Comparison of ENCODE assay signal across 9 cellular contexts in the genomic region with DNA sequence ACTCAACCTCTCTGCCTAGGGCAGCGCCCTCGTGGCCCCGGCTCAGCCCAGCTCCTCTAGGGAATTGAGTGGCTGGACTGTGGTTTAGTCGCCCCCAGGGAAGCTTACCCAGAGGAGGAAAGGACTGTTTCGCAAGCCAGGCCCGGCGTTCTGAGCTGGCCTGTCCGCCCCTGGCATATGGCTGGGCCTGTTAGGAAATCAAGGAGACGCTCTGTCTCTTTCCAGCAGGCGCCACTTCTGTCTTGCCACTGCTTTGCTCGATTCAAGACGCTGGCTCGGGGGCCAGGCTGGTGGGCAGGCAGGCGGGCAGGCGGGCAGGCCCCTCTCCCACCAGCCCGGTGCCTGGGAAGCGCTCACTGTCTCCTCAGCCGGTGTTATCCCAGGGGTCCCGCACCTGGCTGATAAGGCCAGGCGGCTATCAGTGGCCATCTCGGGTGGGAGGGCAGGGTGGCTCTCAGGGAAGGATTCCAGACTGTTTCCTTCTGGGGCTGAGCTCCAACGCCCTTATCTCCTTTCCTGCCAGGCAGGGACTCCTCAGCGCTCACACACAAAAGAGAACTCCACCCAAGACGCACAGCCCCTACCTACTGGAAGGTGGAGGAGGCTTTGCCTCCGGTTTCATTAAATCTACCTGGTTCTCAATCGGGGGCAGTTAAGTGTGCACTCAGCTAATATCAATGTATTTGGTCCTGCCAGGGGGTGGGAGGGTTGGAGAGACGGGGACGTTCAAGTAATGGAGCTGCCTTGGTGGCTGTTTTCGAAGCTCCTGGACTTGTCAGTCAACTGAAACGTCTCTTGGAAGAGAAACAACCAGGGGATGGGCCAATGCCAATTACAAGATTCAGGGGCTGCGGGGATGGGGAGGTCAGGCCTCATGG.
A peak's percentile ranks its signal among the peaks of the same experiment; 100 is the strongest.
DNase-seq lines count a peak whose midpoint lies in the region; ATAC-seq, FAIRE-seq and TF ChIP-seq lines count a peak whose summit lies in the region.
"Had no signal": no experiment of that assay in that cellular context is flagged by ENCODE, and none has a peak within 500 bp of the region (broad histone marks: within the 10 kb centered on the region; RNA-seq: fewer than 3 reads in every experiment).

No MANE protein-coding gene starts in this region.

- peak overlapping the region; percentile 81 for H3K27ac Mint-ChIP-seq in T-helper 2 cell treated with Interferon-gamma antibody and Interleukin-4, amounts not matched to agents 5 μg/mL and 100 μg/mL, for 36 hours

- in situ Hi-C loops in GM13977 (cut with MboI; ENCODE audit: low pct_unique_long_range_greater_than_20kb, low sequenced_read_pairs, unreplicated experiment): no loop called here

- H3K36me3 ChIP-seq in adipocyte (ENCODE audit: control insufficient read depth, insufficient read depth, low read length, severe bottlenecking) (peaks cover 4% of the 10 kb centered on the region), kidney (ENCODE audit: control insufficient read depth in 1 of 2, insufficient read depth in 2 of 2, low read length in 2 of 2) (no peaks in the 10 kb centered on the region), suprapubic skin (no peaks in the 10 kb centered on the region)

- no peaks in the 10 kb centered on the region for H3K9me3 Mint-ChIP-seq in T-helper 2 cell treated with Interferon-gamma antibody and Interleukin-4, amounts not matched to agents 5 μg/mL and 100 μg/mL, for 36 hours

- intact Hi-C loops in kidney (cut with DNase I): loop anchor here (10.0 kb wide), 1 partner anchor 103 kb away; no protein-coding TSS in a partner anchor

- no peak for DNase-seq in T-helper 2 cell treated with Interferon-gamma antibody and Interleukin-4, amounts not matched to agents 5 μg/mL and 100 μg/mL, for 36 hours (ENCODE audit: low spot score)
- DNase-seq in T-helper 2 cell (no peak), adipocyte (ENCODE audit: low read depth) (peak; percentile 50), kidney (peak; percentile 94), suprapubic skin (ENCODE audit: low spot score in 2 of 2) (no peak), GM13977 (ENCODE audit: low spot score) (no peak)

- H3K36me3 Mint-ChIP-seq in T-helper 2 cell treated with Interferon-gamma antibody and Interleukin-4, amounts not matched to agents 5 μg/mL and 100 μg/mL, for 36 hours (ENCODE audit: low read depth): no peaks in the 10 kb centered on the region

- WGBS in suprapubic skin: 84% methylated on average over 19 of the region's 31 CpGs

- peak overlapping the region; percentile 60 for H3K4me3 Mint-ChIP-seq in T-helper 2 cell treated with Interferon-gamma antibody and Interleukin-4, amounts not matched to agents 5 μg/mL and 100 μg/mL, for 36 hours

- no peak for TF ChIP-seq EP300 in suprapubic skin (IDR thresholded peaks at IDR 0.05)

- H3K9ac ChIP-seq in adipocyte (ENCODE audit: low read length) (no peak overlapping the region), kidney (ENCODE audit: low read length in 2 of 2) (peak overlapping the region in 1 of 2 donors; percentile 13)

- FAIRE-seq in kidney (lab: Jason Lieb, UNC): no peak

- peak overlapping the region; percentile 74 to 90 for H3K27ac ChIP-seq in kidney (ENCODE audit: low read depth in 2 of 2, low read length in 2 of 2)
- peak overlapping the region; percentile 69 for H3K27ac ChIP-seq in suprapubic skin
- H3K27ac ChIP-seq: epithelial cell of prostate had no signal

- H3K9me3 ChIP-seq in adipocyte (ENCODE audit: control insufficient read depth, low read length) (no peaks in the 10 kb centered on the region), kidney (ENCODE audit: control insufficient read depth in 1 of 2, low read length in 2 of 2) (no peaks in the 10 kb centered on the region), suprapubic skin (no peaks in the 10 kb centered on the region)

- H3K27me3 ChIP-seq in adipocyte (replicated peaks; ENCODE audit: control insufficient read depth, insufficient read depth, low read length) (no peaks in the 10 kb centered on the region), suprapubic skin (no peaks in the 10 kb centered on the region)

- H3K4me1 ChIP-seq in adipocyte (ENCODE audit: control insufficient read depth, insufficient read depth, low read length): peaks cover 30% of the 10 kb centered on the region
- H3K4me1 ChIP-seq in kidney (ENCODE audit: control insufficient read depth in 1 of 2, insufficient read depth in 1 of 2, low read depth in 1 of 2, low read length in 2 of 2): peaks cover 11 to 38% of the 10 kb centered on the region in 2 donors
- H3K4me1 ChIP-seq in suprapubic skin: peaks cover 43% of the 10 kb centered on the region

- H3K4me3 ChIP-seq in adipocyte (ENCODE audit: low read length) (no peak overlapping the region), kidney (ENCODE audit: low read length in 2 of 2) (no peak overlapping the region), suprapubic skin (no peak overlapping the region)

- no peak for TF ChIP-seq CTCF in kidney (IDR thresholded peaks at IDR 0.05; ENCODE audit: borderline replicate concordance, extremely low read depth, insufficient read depth)
- TF ChIP-seq CTCF in suprapubic skin (IDR thresholded peaks at IDR 0.05): no peak
- no peak for TF ChIP-seq CTCF in GM13977 (IDR thresholded peaks at IDR 0.05; ENCODE audit: extremely low read depth, insufficient read depth, missing control alignments)

- ATAC-seq in HG03378 (IDR thresholded peaks at IDR 0.05; ENCODE audit: unreplicated experiment): no peak
- ATAC-seq in activated CD4-positive, CD25-positive, alpha-beta regulatory T cell treated with anti-CD3 and anti-CD28 coated beads, Interleukin-2, amount 50 U/mL, for 24 hours: no peak

- peaks cover 2% of the 10 kb centered on the region for H3K27me3 Mint-ChIP-seq in T-helper 2 cell treated with Interferon-gamma antibody and Interleukin-4, amounts not matched to agents 5 μg/mL and 100 μg/mL, for 36 hours (ENCODE audit: low read depth)

- TF ChIP-seq POLR2A in suprapubic skin (IDR thresholded peaks at IDR 0.05): no peak

- peaks cover 41% of the 10 kb centered on the region for H3K4me1 Mint-ChIP-seq in T-helper 2 cell treated with Interferon-gamma antibody and Interleukin-4, amounts not matched to agents 5 μg/mL and 100 μg/mL, for 36 hours (ENCODE audit: low read depth)

Comparison
In these comparisons a context has a peak if more than half of its experiments do, and no peak if none do; other contexts are left out.
1. DNase-seq: peak in adipocyte (single experiment) and kidney (single experiment); none in T-helper 2 cell treated with Interferon-gamma antibody and Interleukin-4, amounts not matched to agents 5 μg/mL and 100 μg/mL, for 36 hours (single experiment), T-helper 2 cell (0 of 5), suprapubic skin (0 of 2) and GM13977 (single experiment).